Comparison of ENCODE assay signal across 1 cellular context in the genomic region with DNA sequence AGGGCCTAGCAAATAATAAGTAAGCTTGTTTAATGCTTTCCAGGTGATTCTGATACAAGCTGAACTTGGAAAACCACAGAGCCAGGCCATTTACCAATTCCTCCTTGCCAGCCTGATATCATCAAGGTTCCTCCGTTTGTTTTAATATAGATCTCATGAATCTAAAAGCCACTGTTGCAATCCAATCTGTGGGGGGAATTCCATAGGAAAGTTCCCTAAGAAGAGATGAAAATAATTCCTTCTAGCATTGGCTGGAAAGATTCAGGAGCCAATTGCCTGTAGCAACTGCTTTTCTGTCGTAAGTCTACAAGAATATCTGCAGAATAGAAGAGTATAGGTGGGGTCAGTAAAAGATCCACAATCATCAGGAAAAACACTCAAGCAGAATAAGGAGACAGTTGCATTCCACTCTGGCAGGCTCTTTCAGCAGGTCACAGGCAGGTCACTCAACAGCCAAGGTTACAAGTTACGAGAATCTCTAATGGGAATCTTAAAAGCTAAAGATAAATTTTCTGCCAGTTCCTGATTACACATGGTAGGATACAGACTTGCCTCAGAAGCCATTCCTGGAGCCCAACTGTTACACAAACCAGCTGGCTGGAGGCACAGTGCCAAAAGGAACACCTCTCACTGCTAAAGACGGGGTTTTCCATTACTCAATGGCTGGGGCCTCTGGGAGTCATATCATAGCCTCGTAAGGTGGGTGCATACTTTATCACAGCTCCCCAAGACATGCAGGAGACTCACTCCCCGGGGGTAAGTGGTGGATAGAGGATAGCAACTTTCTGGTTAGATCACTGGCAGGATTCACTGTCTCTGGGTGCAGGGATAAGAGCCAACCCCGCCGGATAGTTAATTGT.
TF ChIP-seq lines count a peak whose summit lies in the region.

No MANE protein-coding gene starts in this region.

TF ChIP-seq in K562, 482 proteins besides CTCF, POLR2A, EP300 and RAD21 (continued from another document and continues in another):
- TF ChIP-seq, protein P1, sequence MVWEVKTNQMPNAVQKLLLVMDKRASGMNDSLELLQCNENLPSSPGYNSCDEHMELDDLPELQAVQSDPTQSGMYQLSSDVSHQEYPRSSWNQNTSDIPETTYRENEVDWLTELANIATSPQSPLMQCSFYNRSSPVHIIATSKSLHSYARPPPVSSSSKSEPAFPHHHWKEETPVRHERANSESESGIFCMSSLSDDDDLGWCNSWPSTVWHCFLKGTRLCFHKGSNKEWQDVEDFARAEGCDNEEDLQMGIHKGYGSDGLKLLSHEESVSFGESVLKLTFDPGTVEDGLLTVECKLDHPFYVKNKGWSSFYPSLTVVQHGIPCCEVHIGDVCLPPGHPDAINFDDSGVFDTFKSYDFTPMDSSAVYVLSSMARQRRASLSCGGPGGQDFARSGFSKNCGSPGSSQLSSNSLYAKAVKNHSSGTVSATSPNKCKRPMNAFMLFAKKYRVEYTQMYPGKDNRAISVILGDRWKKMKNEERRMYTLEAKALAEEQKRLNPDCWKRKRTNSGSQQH (CRISPR knock-in tag; IDR thresholded peaks at IDR 0.05): no peak
- no peak for TF ChIP-seq TFAM (CRISPR knock-in tag; conservative IDR thresholded peaks at IDR 0.05)
- TF ChIP-seq POLR2AphosphoS5 (IDR thresholded peaks at IDR 0.05; ENCODE audit: control insufficient read depth, insufficient read depth, low read depth, low read length): peak; percentile 95
- peak; percentile 60; the same call in 1 of the 2 replicates for TF ChIP-seq ZNF274 (IDR thresholded peaks at IDR 0.05; ENCODE audit: borderline replicate concordance, low read depth, low read length)
- no peak for TF ChIP-seq MED1 (CRISPR knock-in tag; IDR thresholded peaks at IDR 0.05; ENCODE audit: borderline replicate concordance)
- no peak for TF ChIP-seq MCM2 (IDR thresholded peaks at IDR 0.05; ENCODE audit: low read depth)
- no peak for TF ChIP-seq ZNF583 (CRISPR knock-in tag; IDR thresholded peaks at IDR 0.05)
- TF ChIP-seq, protein P2, sequence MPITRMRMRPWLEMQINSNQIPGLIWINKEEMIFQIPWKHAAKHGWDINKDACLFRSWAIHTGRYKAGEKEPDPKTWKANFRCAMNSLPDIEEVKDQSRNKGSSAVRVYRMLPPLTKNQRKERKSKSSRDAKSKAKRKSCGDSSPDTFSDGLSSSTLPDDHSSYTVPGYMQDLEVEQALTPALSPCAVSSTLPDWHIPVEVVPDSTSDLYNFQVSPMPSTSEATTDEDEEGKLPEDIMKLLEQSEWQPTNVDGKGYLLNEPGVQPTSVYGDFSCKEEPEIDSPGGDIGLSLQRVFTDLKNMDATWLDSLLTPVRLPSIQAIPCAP (CRISPR knock-in tag; IDR thresholded peaks at IDR 0.05; ENCODE audit: borderline replicate concordance): no peak
- no peak for TF ChIP-seq SIX5 (IDR thresholded peaks at IDR 0.05; ENCODE audit: borderline replicate concordance in 1 of 2, insufficient read depth in 1 of 2, low read depth in 1 of 2, low read length in 2 of 2)
- TF ChIP-seq ZNF699 (CRISPR knock-in tag; IDR thresholded peaks at IDR 0.05; ENCODE audit: insufficient replicate concordance): no peak
- TF ChIP-seq ZFPM2 (CRISPR knock-in tag; IDR thresholded peaks at IDR 0.05): no peak
- TF ChIP-seq SNIP1 (IDR thresholded peaks at IDR 0.05; ENCODE audit: low read depth): no peak
- TF ChIP-seq ZNF175 (CRISPR knock-in tag; IDR thresholded peaks at IDR 0.05; ENCODE audit: low read depth): no peak
- TF ChIP-seq, protein P3, sequence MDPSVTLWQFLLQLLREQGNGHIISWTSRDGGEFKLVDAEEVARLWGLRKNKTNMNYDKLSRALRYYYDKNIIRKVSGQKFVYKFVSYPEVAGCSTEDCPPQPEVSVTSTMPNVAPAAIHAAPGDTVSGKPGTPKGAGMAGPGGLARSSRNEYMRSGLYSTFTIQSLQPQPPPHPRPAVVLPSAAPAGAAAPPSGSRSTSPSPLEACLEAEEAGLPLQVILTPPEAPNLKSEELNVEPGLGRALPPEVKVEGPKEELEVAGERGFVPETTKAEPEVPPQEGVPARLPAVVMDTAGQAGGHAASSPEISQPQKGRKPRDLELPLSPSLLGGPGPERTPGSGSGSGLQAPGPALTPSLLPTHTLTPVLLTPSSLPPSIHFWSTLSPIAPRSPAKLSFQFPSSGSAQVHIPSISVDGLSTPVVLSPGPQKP (CRISPR knock-in tag; IDR thresholded peaks at IDR 0.05): no peak
- TF ChIP-seq STAT5A (IDR thresholded peaks at IDR 0.05; ENCODE audit: borderline replicate concordance, low read length): peak; percentile 70
- TF ChIP-seq, protein P4, sequence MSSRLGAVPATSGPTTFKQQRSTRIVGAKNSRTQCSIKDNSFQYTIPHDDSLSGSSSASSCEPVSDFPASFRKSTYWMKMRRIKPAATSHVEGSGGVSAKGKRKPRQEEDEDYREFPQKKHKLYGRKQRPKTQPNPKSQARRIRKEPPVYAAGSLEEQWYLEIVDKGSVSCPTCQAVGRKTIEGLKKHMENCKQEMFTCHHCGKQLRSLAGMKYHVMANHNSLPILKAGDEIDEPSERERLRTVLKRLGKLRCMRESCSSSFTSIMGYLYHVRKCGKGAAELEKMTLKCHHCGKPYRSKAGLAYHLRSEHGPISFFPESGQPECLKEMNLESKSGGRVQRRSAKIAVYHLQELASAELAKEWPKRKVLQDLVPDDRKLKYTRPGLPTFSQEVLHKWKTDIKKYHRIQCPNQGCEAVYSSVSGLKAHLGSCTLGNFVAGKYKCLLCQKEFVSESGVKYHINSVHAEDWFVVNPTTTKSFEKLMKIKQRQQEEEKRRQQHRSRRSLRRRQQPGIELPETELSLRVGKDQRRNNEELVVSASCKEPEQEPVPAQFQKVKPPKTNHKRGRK (tag; IDR thresholded peaks at IDR 0.05): no peak
- no peak for TF ChIP-seq CBX8 (IDR thresholded peaks at IDR 0.05; ENCODE audit: borderline replicate concordance, extremely low read depth, low read depth, low read length, poor library complexity, severe bottlenecking)
- TF ChIP-seq MXI1 (IDR thresholded peaks at IDR 0.05; ENCODE audit: low read depth, low read length): no peak
- 0 out of 2 replicates have a peak, but pooled peaks have one; percentile 21 for TF ChIP-seq NR2C1 (IDR thresholded peaks at IDR 0.05)
- peak; percentile 35; the same call in 1 of the 2 replicates for TF ChIP-seq NR2C1 (tag; IDR thresholded peaks at IDR 0.05)
- no peak for TF ChIP-seq GTF2E2 (tag; IDR thresholded peaks at IDR 0.05)
- TF ChIP-seq, protein P5, sequence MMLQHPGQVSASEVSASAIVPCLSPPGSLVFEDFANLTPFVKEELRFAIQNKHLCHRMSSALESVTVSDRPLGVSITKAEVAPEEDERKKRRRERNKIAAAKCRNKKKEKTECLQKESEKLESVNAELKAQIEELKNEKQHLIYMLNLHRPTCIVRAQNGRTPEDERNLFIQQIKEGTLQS (IDR thresholded peaks at IDR 0.05): no peak
- TF ChIP-seq, protein P5 (CRISPR knock-in tag; conservative IDR thresholded peaks at IDR 0.05): no peak
- TF ChIP-seq, protein P6, sequence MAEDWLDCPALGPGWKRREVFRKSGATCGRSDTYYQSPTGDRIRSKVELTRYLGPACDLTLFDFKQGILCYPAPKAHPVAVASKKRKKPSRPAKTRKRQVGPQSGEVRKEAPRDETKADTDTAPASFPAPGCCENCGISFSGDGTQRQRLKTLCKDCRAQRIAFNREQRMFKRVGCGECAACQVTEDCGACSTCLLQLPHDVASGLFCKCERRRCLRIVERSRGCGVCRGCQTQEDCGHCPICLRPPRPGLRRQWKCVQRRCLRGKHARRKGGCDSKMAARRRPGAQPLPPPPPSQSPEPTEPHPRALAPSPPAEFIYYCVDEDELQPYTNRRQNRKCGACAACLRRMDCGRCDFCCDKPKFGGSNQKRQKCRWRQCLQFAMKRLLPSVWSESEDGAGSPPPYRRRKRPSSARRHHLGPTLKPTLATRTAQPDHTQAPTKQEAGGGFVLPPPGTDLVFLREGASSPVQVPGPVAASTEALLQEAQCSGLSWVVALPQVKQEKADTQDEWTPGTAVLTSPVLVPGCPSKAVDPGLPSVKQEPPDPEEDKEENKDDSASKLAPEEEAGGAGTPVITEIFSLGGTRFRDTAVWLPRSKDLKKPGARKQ (CRISPR knock-in tag; IDR thresholded peaks at IDR 0.05): no peak
- TF ChIP-seq JUND (IDR thresholded peaks at IDR 0.05; ENCODE audit: borderline replicate concordance, low read depth, low read length): peak; percentile 20; the same call in 1 of the 2 replicates
- TF ChIP-seq JUND (tag; IDR thresholded peaks at IDR 0.05; ENCODE audit: borderline replicate concordance, low read depth, low read length): 0 out of 3 replicates have a peak, but pooled peaks have one; percentile 43
- TF ChIP-seq PHF21A (IDR thresholded peaks at IDR 0.05; ENCODE audit: borderline replicate concordance, low read depth): 0 out of 2 replicates have a peak, but pooled peaks have one; percentile 32
- TF ChIP-seq ESRRA (IDR thresholded peaks at IDR 0.05; ENCODE audit: borderline replicate concordance, low read depth): no peak; the same call in 1 of the 2 replicates
- peak; percentile 93 for TF ChIP-seq CBFA2T2 (conservative IDR thresholded peaks at IDR 0.05)
- TF ChIP-seq, protein P7, sequence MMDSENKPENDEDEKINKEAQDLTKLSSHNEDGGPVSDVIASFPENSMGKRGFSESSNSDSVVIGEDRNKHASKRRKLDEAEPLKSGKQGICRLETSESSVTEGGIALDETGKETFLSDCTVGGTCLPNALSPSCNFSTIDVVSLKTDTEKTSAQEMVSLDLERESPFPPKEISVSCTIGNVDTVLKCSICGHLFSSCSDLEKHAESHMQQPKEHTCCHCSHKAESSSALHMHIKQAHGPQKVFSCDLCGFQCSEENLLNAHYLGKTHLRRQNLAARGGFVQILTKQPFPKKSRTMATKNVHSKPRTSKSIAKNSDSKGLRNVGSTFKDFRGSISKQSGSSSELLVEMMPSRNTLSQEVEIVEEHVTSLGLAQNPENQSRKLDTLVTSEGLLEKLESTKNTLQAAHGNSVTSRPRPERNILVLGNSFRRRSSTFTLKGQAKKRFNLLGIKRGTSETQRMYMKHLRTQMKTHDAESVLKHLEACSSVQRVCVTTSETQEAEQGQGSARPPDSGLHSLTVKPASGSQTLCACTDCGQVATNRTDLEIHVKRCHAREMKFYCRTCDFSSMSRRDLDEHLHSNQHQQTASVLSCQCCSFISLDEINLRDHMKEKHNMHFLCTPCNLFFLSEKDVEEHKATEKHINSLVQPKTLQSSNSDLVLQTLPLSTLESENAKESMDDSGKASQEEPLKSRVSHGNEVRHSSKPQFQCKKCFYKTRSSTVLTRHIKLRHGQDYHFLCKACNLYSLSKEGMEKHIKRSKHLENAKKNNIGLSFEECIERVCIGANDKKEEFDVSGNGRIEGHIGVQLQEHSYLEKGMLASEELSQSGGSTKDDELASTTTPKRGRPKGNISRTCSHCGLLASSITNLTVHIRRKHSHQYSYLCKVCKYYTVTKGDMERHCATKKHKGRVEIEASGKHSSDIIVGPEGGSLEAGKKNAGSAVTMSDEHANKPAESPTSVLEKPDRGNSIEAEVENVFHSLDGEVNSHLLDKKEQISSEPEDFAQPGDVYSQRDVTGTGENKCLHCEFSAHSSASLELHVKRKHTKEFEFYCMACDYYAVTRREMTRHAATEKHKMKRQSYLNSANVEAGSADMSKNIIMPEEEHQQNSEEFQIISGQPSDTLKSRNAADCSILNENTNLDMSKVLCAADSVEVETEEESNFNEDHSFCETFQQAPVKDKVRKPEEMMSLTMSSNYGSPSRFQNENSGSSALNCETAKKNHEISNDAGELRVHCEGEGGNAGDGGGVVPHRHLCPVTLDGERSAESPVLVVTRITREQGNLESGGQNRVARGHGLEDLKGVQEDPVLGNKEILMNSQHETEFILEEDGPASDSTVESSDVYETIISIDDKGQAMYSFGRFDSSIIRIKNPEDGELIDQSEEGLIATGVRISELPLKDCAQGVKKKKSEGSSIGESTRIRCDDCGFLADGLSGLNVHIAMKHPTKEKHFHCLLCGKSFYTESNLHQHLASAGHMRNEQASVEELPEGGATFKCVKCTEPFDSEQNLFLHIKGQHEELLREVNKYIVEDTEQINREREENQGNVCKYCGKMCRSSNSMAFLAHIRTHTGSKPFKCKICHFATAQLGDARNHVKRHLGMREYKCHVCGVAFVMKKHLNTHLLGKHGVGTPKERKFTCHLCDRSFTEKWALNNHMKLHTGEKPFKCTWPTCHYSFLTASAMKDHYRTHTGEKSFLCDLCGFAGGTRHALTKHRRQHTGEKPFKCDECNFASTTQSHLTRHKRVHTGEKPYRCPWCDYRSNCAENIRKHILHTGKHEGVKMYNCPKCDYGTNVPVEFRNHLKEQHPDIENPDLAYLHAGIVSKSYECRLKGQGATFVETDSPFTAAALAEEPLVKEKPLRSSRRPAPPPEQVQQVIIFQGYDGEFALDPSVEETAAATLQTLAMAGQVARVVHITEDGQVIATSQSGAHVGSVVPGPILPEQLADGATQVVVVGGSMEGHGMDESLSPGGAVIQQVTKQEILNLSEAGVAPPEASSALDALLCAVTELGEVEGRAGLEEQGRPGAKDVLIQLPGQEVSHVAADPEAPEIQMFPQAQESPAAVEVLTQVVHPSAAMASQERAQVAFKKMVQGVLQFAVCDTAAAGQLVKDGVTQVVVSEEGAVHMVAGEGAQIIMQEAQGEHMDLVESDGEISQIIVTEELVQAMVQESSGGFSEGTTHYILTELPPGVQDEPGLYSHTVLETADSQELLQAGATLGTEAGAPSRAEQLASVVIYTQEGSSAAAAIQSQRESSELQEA (IDR thresholded peaks at IDR 0.05; ENCODE audit: low read depth): no peak
- no peak for TF ChIP-seq KDM2B (CRISPR knock-in tag; IDR thresholded peaks at IDR 0.05)
- TF ChIP-seq, protein P8, sequence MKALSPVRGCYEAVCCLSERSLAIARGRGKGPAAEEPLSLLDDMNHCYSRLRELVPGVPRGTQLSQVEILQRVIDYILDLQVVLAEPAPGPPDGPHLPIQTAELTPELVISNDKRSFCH (CRISPR knock-in tag; IDR thresholded peaks at IDR 0.05): no peak
- TF ChIP-seq, protein P8 (tag; IDR thresholded peaks at IDR 0.05): 0 out of 2 replicates have a peak, but pooled peaks have one; percentile 28
- no peak for TF ChIP-seq PHTF2 (CRISPR knock-in tag; IDR thresholded peaks at IDR 0.05)
- no peak for TF ChIP-seq BHLHE40 (IDR thresholded peaks at IDR 0.05; ENCODE audit: low read length)
- TF ChIP-seq ZNF134 (CRISPR knock-in tag; conservative IDR thresholded peaks at IDR 0.05): no peak
- TF ChIP-seq ZNF384 (IDR thresholded peaks at IDR 0.05; ENCODE audit: low read depth, low read length): no peak
- TF ChIP-seq SUPT5H (IDR thresholded peaks at IDR 0.05): no peak
- TF ChIP-seq MTA1 (IDR thresholded peaks at IDR 0.05; ENCODE audit: borderline replicate concordance): no peak
- no peak for TF ChIP-seq TARDBP (IDR thresholded peaks at IDR 0.05)
- TF ChIP-seq KHSRP (IDR thresholded peaks at IDR 0.05): no peak
- TF ChIP-seq POLR3G (IDR thresholded peaks at IDR 0.05; ENCODE audit: extremely low read depth, insufficient read length, insufficient replicate concordance): no peak
- peak; percentile 56; the same call in 1 of the 2 replicates for TF ChIP-seq MTA2 (IDR thresholded peaks at IDR 0.05; ENCODE audit: low read depth)
- TF ChIP-seq NR3C1 (CRISPR knock-in tag; IDR thresholded peaks at IDR 0.05): no peak
- TF ChIP-seq FOXM1 (IDR thresholded peaks at IDR 0.05; ENCODE audit: low read depth): peak; percentile 67; the same call in 1 of the 2 replicates
- no peak for TF ChIP-seq FOXM1 (CRISPR knock-in tag; IDR thresholded peaks at IDR 0.05; ENCODE audit: low read depth)
